In the genomic region with DNA sequence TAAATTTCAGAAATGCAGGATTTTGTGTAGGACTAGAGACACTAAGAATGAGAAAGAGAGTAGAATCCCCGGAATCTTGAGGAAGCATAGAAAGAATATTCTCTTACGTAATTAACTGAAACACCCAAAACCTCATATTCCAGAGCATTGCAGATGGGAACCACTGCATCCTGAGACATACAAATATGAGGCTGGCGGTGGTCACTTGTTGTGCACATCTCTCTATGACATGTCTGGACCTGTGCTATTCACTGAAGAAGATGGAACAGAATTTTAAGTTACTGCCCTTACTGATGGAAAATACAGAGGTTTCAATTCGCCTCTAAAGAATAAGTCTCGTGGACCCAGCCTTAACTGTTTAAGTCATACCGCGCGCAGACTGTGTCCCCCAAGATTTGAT, we compare ENCODE assay signal across 9 cellular contexts. TPM values are rescaled to one million over a fixed set of nuclear protein-coding genes. Genes with fewer than 3 reads are reported as not detected.
A peak's percentile ranks its signal among the peaks of the same experiment; 100 is the strongest.
DNase-seq lines count a peak whose midpoint lies in the region; ATAC-seq and TF ChIP-seq lines count a peak whose summit lies in the region.
"Had no signal": no experiment of that assay in that cellular context is flagged by ENCODE, and none has a peak within 500 bp of the region (broad histone marks: within the 10 kb centered on the region; RNA-seq: fewer than 3 reads in every experiment).

No MANE protein-coding gene starts in this region.

- intact Hi-C loops in activated CD4-positive, alpha-beta T cell treated with anti-CD3 and anti-CD28 coated beads for 36 hours (cut with DNase I, micrococcal nuclease) = loop anchor here (2.0 to 10.0 kb wide), 4 partner anchors 60 to 309 kb away; a partner anchor contains a TSS

- no peaks in the 10 kb centered on the region for H3K27me3 Mint-ChIP-seq in activated CD4-positive, alpha-beta T cell treated with anti-CD3 and anti-CD28 coated beads for 36 hours

- H3K4me3 ChIP-seq in WI38 (ENCODE audit: low read depth, low read length) = peak overlapping the region; percentile 81
- peak overlapping the region; percentile 72 for H3K4me3 ChIP-seq in iPS-15b (ENCODE audit: low read depth, low read length)
- H3K4me3 ChIP-seq in subcutaneous abdominal adipose tissue (ENCODE audit: low read depth in 1 of 5, low read length in 5 of 5) = peak overlapping the region; percentile 75 to 96 (median 87)

- peak overlapping the region; percentile 86 for H3K9ac ChIP-seq in iPS-15b (ENCODE audit: low read depth, low read length)
- H3K9ac ChIP-seq in subcutaneous abdominal adipose tissue (ENCODE audit: low read length in 5 of 5) = peak overlapping the region in 4 of 5 donors; percentile 69 to 97 (median 88)

- peak overlapping the region; percentile 76 for H3K27ac ChIP-seq in subcutaneous abdominal adipose tissue (ENCODE audit: low read depth, low read length)

- peaks cover 22% of the 10 kb centered on the region for H3K36me3 Mint-ChIP-seq in activated CD4-positive, alpha-beta T cell treated with anti-CD3 and anti-CD28 coated beads for 36 hours (ENCODE audit: low read depth)

- CTCF ChIA-PET in activated CD4-positive, alpha-beta T cell treated with anti-CD3 and anti-CD28 coated beads for 36 hours (lab: Charles Lee) = interaction anchor here (0.6 to 1.9 kb wide), 5 partner anchors 10 to 1908 kb away, joined by 3 to 8 read pairs (median 3); no protein-coding TSS in a partner anchor

- H3K36me3 ChIP-seq in iPS-15b (ENCODE audit: control insufficient read depth, insufficient read depth, low read length) = no peaks in the 10 kb centered on the region
- peaks cover 0 to 11% (median 0%) of the 10 kb centered on the region in 5 donors for H3K36me3 ChIP-seq in subcutaneous abdominal adipose tissue (ENCODE audit: control insufficient read depth in 5 of 5, insufficient read depth in 5 of 5, low read length in 5 of 5)

- peaks cover 27% of the 10 kb centered on the region for H3K4me1 Mint-ChIP-seq in activated CD4-positive, alpha-beta T cell treated with anti-CD3 and anti-CD28 coated beads for 36 hours

- no peak for ATAC-seq in activated CD4-positive, alpha-beta T cell treated with anti-CD3 and anti-CD28 coated beads for 36 hours
- ATAC-seq in HG03175 (IDR thresholded peaks at IDR 0.05; ENCODE audit: unreplicated experiment) = no peak

- H3K27ac Mint-ChIP-seq in activated CD4-positive, alpha-beta T cell treated with anti-CD3 and anti-CD28 coated beads for 36 hours = peak overlapping the region; percentile 98

- POLR2A ChIA-PET in activated CD4-positive, alpha-beta T cell treated with anti-CD3 and anti-CD28 coated beads for 36 hours (lab: Charles Lee) = interaction anchor here (0.6 to 2.8 kb wide), 11 partner anchors 9 to 1256 kb away, joined by 3 to 61 read pairs (median 5); no protein-coding TSS in a partner anchor

- H3K4me1 ChIP-seq in iPS-15b (ENCODE audit: control insufficient read depth, insufficient read depth, low read length) (no peaks in the 10 kb centered on the region), subcutaneous abdominal adipose tissue (ENCODE audit: control insufficient read depth in 5 of 5, insufficient read depth in 5 of 5, low read length in 5 of 5) (peaks cover 2 to 20% (median 18%) of the 10 kb centered on the region in 5 donors)

- peak overlapping the region; percentile 92 for H3K4me3 Mint-ChIP-seq in activated CD4-positive, alpha-beta T cell treated with anti-CD3 and anti-CD28 coated beads for 36 hours

- no peak for DNase-seq in activated CD4-positive, alpha-beta T cell treated with anti-CD3 and anti-CD28 coated beads for 36 hours
- no peak for DNase-seq in activated CD4-positive, alpha-beta T cell treated with anti-CD3 and anti-CD28 coated beads for 4 hours
- DNase-seq in D341Med (ENCODE audit: low spot score) (no peak), cerebellum (ENCODE audit: low spot score) (no peak)

- no peak for TF ChIP-seq CTCF in WI38 (IDR thresholded peaks at IDR 0.05; ENCODE audit: low read depth, low read length)

- no peaks in the 10 kb centered on the region for H3K27me3 ChIP-seq in iPS-15b (ENCODE audit: control insufficient read depth, insufficient read depth, low read length)
- H3K27me3 ChIP-seq in subcutaneous abdominal adipose tissue (ENCODE audit: control insufficient read depth in 5 of 5, insufficient read depth in 4 of 5, low read length in 5 of 5) = no peaks in the 10 kb centered on the region

- no peaks in the 10 kb centered on the region for H3K9me3 ChIP-seq in iPS-15b (ENCODE audit: control insufficient read depth, insufficient read depth, low read length)
- no peaks in the 10 kb centered on the region for H3K9me3 ChIP-seq in subcutaneous abdominal adipose tissue (ENCODE audit: control insufficient read depth in 5 of 5, low read length in 5 of 5)

- no peaks in the 10 kb centered on the region for H3K9me3 Mint-ChIP-seq in activated CD4-positive, alpha-beta T cell treated with anti-CD3 and anti-CD28 coated beads for 36 hours (ENCODE audit: low read depth)

RNA-seq across cellular contexts. Expression of a gene that starts 0.8 kb away (rescaled TPM):
- total RNA-seq in activated CD4-positive, alpha-beta T cell treated with anti-CD3 and anti-CD28 coated beads for 36 hours = 10 to 100 TPM; 85.4 to 87.2 TPM
- 30.3 TPM for total RNA-seq in cerebellum

RNA-seq across cellular contexts. Expression of a gene that starts 1.4 kb away (rescaled TPM):
- total RNA-seq in activated CD4-positive, alpha-beta T cell treated with anti-CD3 and anti-CD28 coated beads for 36 hours = under 1 TPM; 0.14 to 0.21 TPM
- 0.54 TPM for total RNA-seq in cerebellum
- total RNA-seq: Daoy had no signal
